Comparison of ENCODE assay signal across 19 cellular contexts in the genomic region with DNA sequence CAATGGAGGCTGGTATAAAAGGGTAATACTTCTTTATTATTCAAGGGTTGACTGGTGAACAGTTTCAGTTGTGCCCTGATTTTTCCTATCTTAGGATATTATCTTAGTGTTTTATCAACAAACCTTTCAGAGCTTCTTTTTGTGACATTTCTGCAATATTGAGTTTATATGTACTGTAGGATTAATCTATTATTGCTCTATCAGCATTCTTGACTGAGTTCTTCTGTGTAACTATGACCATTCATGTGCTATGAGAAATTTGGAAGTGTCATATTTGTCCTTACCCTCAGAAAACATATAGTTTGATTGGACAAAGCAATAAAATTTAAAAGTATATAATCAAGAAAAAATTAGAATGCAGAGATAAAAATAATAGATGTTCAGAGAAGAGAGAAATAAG. TPM values are rescaled to one million over a fixed set of nuclear protein-coding genes. Genes with fewer than 3 reads are reported as not detected.
DNase-seq lines count a peak whose midpoint lies in the region; ATAC-seq, FAIRE-seq and TF ChIP-seq lines count a peak whose summit lies in the region.
"Had no signal": no experiment of that assay in that cellular context is flagged by ENCODE, and none has a peak within 500 bp of the region (broad histone marks: within the 10 kb centered on the region; RNA-seq: fewer than 3 reads in every experiment).

No MANE protein-coding gene starts in this region.

- H2AFZ ChIP-seq in SK-N-SH (ENCODE audit: low read depth) (0 out of 2 replicates have a peak overlapping the region, but pooled peaks have one; percentile 25), K562 (ENCODE audit: low read depth, low read length) (no peak overlapping the region)

- in situ Hi-C loops in K562 (cut with MboI), result no loop called here

- FAIRE-seq in K562 (lab: Jason Lieb, UNC), result no peak
- FAIRE-seq: GM12878, H1 had no signal

- no peaks in the 10 kb centered on the region for H3K27me3 ChIP-seq in SK-N-SH (ENCODE audit: insufficient read depth)
- H3K27me3 ChIP-seq in K562 (ENCODE audit: control insufficient read depth in 2 of 2, insufficient read depth in 2 of 2, low read length in 2 of 2), result peaks cover 2 to 12% of the 10 kb centered on the region in 2 experiments; a peak in 2 of 5 replicates
- H3K27me3 ChIP-seq: BLaER1 had no signal

- CTCF ChIA-PET in SK-N-SH (lab: Yijun Ruan, JAX) (no interaction called here), K562 (lab: Yijun Ruan, JAX; ENCODE audit: low intra/inter-chr PET ratio) (interaction anchor here (0.6 kb wide), 1 partner anchor 140 kb away, joined by 7 read pairs; no protein-coding TSS in a partner anchor)
- CTCF ChIA-PET in activated naive CD4-positive, alpha-beta T cell treated with anti-CD3 and anti-CD28 coated beads for 36 hours (lab: Charles Lee), result no interaction called here

- TF ChIP-seq EP300 in SK-N-SH (IDR thresholded peaks at IDR 0.05; ENCODE audit: borderline replicate concordance in 1 of 2, low read depth in 1 of 2, low read length in 1 of 2) (no peak), K562 (IDR thresholded peaks at IDR 0.05; ENCODE audit: low read length) (no peak)

- H3K4me1 ChIP-seq in SK-N-SH (ENCODE audit: control insufficient read depth in 1 of 2, insufficient read depth in 2 of 2, low read depth in 1 of 2, low read length in 1 of 2) (no peaks in the 10 kb centered on the region), K562 (replicated peaks in 1 of 2; ENCODE audit: control insufficient read depth in 2 of 2, insufficient read depth in 2 of 2, low read length in 2 of 2) (no peaks in the 10 kb centered on the region; a peak in 1 of 5 replicates)
- H3K4me1 ChIP-seq: BLaER1 had no signal

- H3F3A ChIP-seq in SK-N-SH (replicated peaks; ENCODE audit: insufficient read depth), result no peaks in the 10 kb centered on the region

- H3K9me3 Mint-ChIP-seq in natural killer cell, result no peaks in the 10 kb centered on the region
- H3K9me3 Mint-ChIP-seq in activated naive CD4-positive, alpha-beta T cell treated with anti-CD3 and anti-CD28 coated beads for 36 hours, result no peaks in the 10 kb centered on the region
- H3K9me3 Mint-ChIP-seq: CD8-positive, alpha-beta T cell; H9 had no signal

- no peak for TF ChIP-seq CTCF in SK-N-SH (IDR thresholded peaks at IDR 0.05)
- no peak for TF ChIP-seq CTCF in K562 (IDR thresholded peaks at IDR 0.05 in 2 of 3, conservative IDR thresholded peaks at IDR 0.05 in 1 of 3; ENCODE audit: insufficient read depth in 2 of 3, low read depth in 1 of 3, low read length in 3 of 3)
- no peak for TF ChIP-seq CTCF in natural killer cell (IDR thresholded peaks at IDR 0.05)

- DNase-seq in SK-N-SH (no peak), K562 (ENCODE audit: extremely low read depth in 1 of 4, low spot score in 3 of 4) (no peak), natural killer cell (no peak), cerebellum (ENCODE audit: low spot score) (no peak)
- DNase-seq in activated naive CD4-positive, alpha-beta T cell treated with anti-CD3 and anti-CD28 coated beads for 36 hours, result no peak
- DNase-seq: CD8-positive, alpha-beta T cell; COR-L47; DMS 273 treated with DMSO at 0.1 percent for 48 hours; DMS53; DND-41; EL; H9 had no signal

- H3K4me3 ChIP-seq in SK-N-SH (ENCODE audit: low read depth in 2 of 2, low read length in 1 of 2) (no peak overlapping the region), K562 (no peak overlapping the region)
- H3K4me3 ChIP-seq: BLaER1, GM12878 had no signal

- intact Hi-C loops in K562 (cut with micrococcal nuclease), result no loop called here
- intact Hi-C loops in natural killer cell (cut with micrococcal nuclease), result loop anchor here (2.0 kb wide), 1 partner anchor 25 kb away; no protein-coding TSS in a partner anchor
- intact Hi-C loops in activated naive CD4-positive, alpha-beta T cell treated with anti-CD3 and anti-CD28 coated beads for 36 hours (cut with micrococcal nuclease), result no loop called here

- peak overlapping the region; percentile 81 for H3K4me3 Mint-ChIP-seq in natural killer cell
- no peak overlapping the region for H3K4me3 Mint-ChIP-seq in activated naive CD4-positive, alpha-beta T cell treated with anti-CD3 and anti-CD28 coated beads for 36 hours
- H3K4me3 Mint-ChIP-seq: H9 had no signal

- no peaks in the 10 kb centered on the region for H3K27me3 Mint-ChIP-seq in natural killer cell (ENCODE audit: low read depth in 2 of 2)
- H3K27me3 Mint-ChIP-seq in activated naive CD4-positive, alpha-beta T cell treated with anti-CD3 and anti-CD28 coated beads for 36 hours (ENCODE audit: low read depth), result no peaks in the 10 kb centered on the region

- no peak overlapping the region for H3K4me2 ChIP-seq in SK-N-SH
- H3K4me2 ChIP-seq in K562 (ENCODE audit: insufficient read depth, low read length), result no peak overlapping the region
- H3K4me2 ChIP-seq: BLaER1 had no signal

- H3K79me2 ChIP-seq in SK-N-SH (ENCODE audit: insufficient read depth), result no peaks in the 10 kb centered on the region
- no peaks in the 10 kb centered on the region for H3K79me2 ChIP-seq in K562 (ENCODE audit: control insufficient read depth, insufficient read depth, low read length)

- no peaks in the 10 kb centered on the region for H3K36me3 ChIP-seq in SK-N-SH (replicated peaks in 1 of 2; ENCODE audit: control insufficient read depth in 1 of 2, insufficient read depth in 2 of 2, low read length in 1 of 2)
- H3K36me3 ChIP-seq in K562 (ENCODE audit: control insufficient read depth, insufficient read depth, low read length), result no peaks in the 10 kb centered on the region
- H3K36me3 ChIP-seq: BLaER1 had no signal

- peak overlapping the region in 1 of 2 donors; percentile 86 for H3K27ac Mint-ChIP-seq in natural killer cell
- H3K27ac Mint-ChIP-seq in activated naive CD4-positive, alpha-beta T cell treated with anti-CD3 and anti-CD28 coated beads for 36 hours, result no peak overlapping the region
- H3K27ac Mint-ChIP-seq: CD8-positive, alpha-beta T cell; H9 had no signal

- POLR2A ChIA-PET in SK-N-SH (lab: Yijun Ruan, JAX), result no interaction called here
- POLR2A ChIA-PET in K562 (lab: Yijun Ruan, JAX), result no interaction called here

- H3K9me1 ChIP-seq in K562 (ENCODE audit: control insufficient read depth, insufficient read depth, low read length), result no peaks in the 10 kb centered on the region

- H3K36me3 Mint-ChIP-seq in natural killer cell, result no peaks in the 10 kb centered on the region
- no peaks in the 10 kb centered on the region for H3K36me3 Mint-ChIP-seq in activated naive CD4-positive, alpha-beta T cell treated with anti-CD3 and anti-CD28 coated beads for 36 hours (ENCODE audit: low read depth)
- H3K36me3 Mint-ChIP-seq: CD8-positive, alpha-beta T cell had no signal

- H4K20me1 ChIP-seq in SK-N-SH (ENCODE audit: insufficient read depth) (no peaks in the 10 kb centered on the region), K562 (replicated peaks; ENCODE audit: control insufficient read depth, insufficient read depth, low read length) (no peaks in the 10 kb centered on the region)
- H4K20me1 ChIP-seq: BLaER1 had no signal

- H3K27ac ChIP-seq in SK-N-SH (ENCODE audit: low read depth in 2 of 2, low read length in 1 of 2) (no peak overlapping the region), K562 (ENCODE audit: extremely low read depth, low read depth, low read length) (no peak overlapping the region)
- H3K27ac ChIP-seq: 22Rv1, BLaER1, HL-60 had no signal

- BruUV-seq in K562 (replicated peaks; lab: Mats Ljungman, UMichigan), result no TSS peak

- H3K9ac ChIP-seq in SK-N-SH, result no peak overlapping the region
- H3K9ac ChIP-seq in K562 (ENCODE audit: insufficient read depth in 1 of 2, low read depth in 2 of 2, low read length in 2 of 2), result no peak overlapping the region
- H3K9ac ChIP-seq: BLaER1 had no signal

- no peak for TF ChIP-seq POLR2A in K562 (conservative IDR thresholded peaks at IDR 0.05)

- H3K9me2 ChIP-seq in SK-N-SH, result no peaks in the 10 kb centered on the region

- H3K9me3 ChIP-seq in SK-N-SH, result no peaks in the 10 kb centered on the region
- H3K9me3 ChIP-seq in K562 (replicated peaks; ENCODE audit: control insufficient read depth, insufficient read depth, low read depth, low read length), result no peaks in the 10 kb centered on the region
- H3K9me3 ChIP-seq: BLaER1 had no signal

- no peak for TF ChIP-seq RAD21 in SK-N-SH (IDR thresholded peaks at IDR 0.05; ENCODE audit: low read length)
- TF ChIP-seq RAD21 in K562 (CRISPR knock-in tag; conservative IDR thresholded peaks at IDR 0.05 in 1 of 2, IDR thresholded peaks at IDR 0.05 in 1 of 2), result no peak

- peaks cover 6 to 8% of the 10 kb centered on the region in 2 donors for H3K4me1 Mint-ChIP-seq in natural killer cell
- peaks cover 8% of the 10 kb centered on the region for H3K4me1 Mint-ChIP-seq in activated naive CD4-positive, alpha-beta T cell treated with anti-CD3 and anti-CD28 coated beads for 36 hours (ENCODE audit: low read depth)
- H3K4me1 Mint-ChIP-seq: H9 had no signal

- ATAC-seq in SK-N-SH treated with all-trans-retinoic acid at 6 μM for 48 hours, result no peak
- ATAC-seq in K562, result no peak
- no peak for ATAC-seq in natural killer cell
- no peak for ATAC-seq in HG03159 (IDR thresholded peaks at IDR 0.05; ENCODE audit: unreplicated experiment)
- ATAC-seq: CD8-positive, alpha-beta T cell had no signal

RNA-seq across cellular contexts. Expression of gene MRPS6, which starts 25.5 kb away (rescaled TPM):
- polyA plus RNA-seq in SK-N-SH (2012; rRNA removed) (26.8 and 69.2 TPM in 2 replicates), K562 (2011; rRNA removed) (37.8 and 39.8 TPM in 2 replicates), K562 (2014; fragmentation: Illumina TruSeq; extraction: Trizol) (68.2 and 72.0 TPM in 2 replicates), K562 (2014; fragmentation: Nextera tagmentation; extraction: Ambion mirVana) (10 to 100 TPM; 31.5 to 39.3 TPM), K562 (2014; rRNA removed) (51.9 and 55.0 TPM in 2 replicates)
- polyA plus RNA-seq in SK-N-SH (2012; cell fraction: cytosol; rRNA removed), result 69.5 and 89.7 TPM in 2 replicates
- 37.7 and 46.6 TPM in 2 replicates for polyA plus RNA-seq in SK-N-SH (2012; cell fraction: nucleus; rRNA removed)
- 32.3 and 65.6 TPM in 2 replicates for total RNA-seq in K562 (2011; cell fraction: chromatin; rRNA removed; ENCODE audit: low replicate concordance)
- total RNA-seq in K562 (2011; cell fraction: nucleolus; rRNA removed), result 16.3 and 20.5 TPM in 2 replicates
- 51.1 and 85.3 TPM in 2 replicates for total RNA-seq in K562 (2011; cell fraction: nucleoplasm; rRNA removed)
- total RNA-seq in K562 (2014; rRNA removed) (24.6 and 27.7 TPM in 2 replicates), K562 (2014; rRNA removed; fragmentation: Illumina TruSeq; extraction: Trizol) (32.3 and 41.3 TPM in 2 replicates), K562 (2015; rRNA removed; fragmentation: Illumina TruSeq; extraction: Trizol) (26.1 and 27.0 TPM in 2 replicates), K562 (2021) (61.6 and 67.6 TPM in 2 replicates), natural killer cell (10 to 100 TPM; 42.7 to 54.5 (median 44.3) TPM), cerebellum (21.9 TPM)
- 32.8 and 39.1 TPM in 2 replicates for polyA plus RNA-seq in K562 (2011; cell fraction: cytosol; rRNA removed)
- polyA plus RNA-seq in K562 (2011; cell fraction: nucleus; rRNA removed), result 51.4 and 65.2 TPM in 2 replicates
- polyA plus RNA-seq in K562 (2012), result 60.8 and 80.0 TPM in 2 replicates
- polyA minus RNA-seq in K562 (2011; rRNA and poly(A)+ RNA removed), result 26.4 and 29.9 TPM in 2 replicates
- 15.9 and 17.2 TPM in 2 replicates for polyA minus RNA-seq in K562 (2011; cell fraction: cytosol; rRNA and poly(A)+ RNA removed)
- 36.5 and 42.4 TPM in 2 replicates for polyA minus RNA-seq in K562 (2011; cell fraction: nucleus; rRNA and poly(A)+ RNA removed)
- 10 to 100 TPM; 78.9 to 80.0 TPM for total RNA-seq in activated naive CD4-positive, alpha-beta T cell treated with anti-CD3 and anti-CD28 coated beads for 36 hours

RNA-seq across cellular contexts. Expression of gene SLC5A3, which starts 25.5 kb away (rescaled TPM):
- polyA plus RNA-seq in SK-N-SH (2012; rRNA removed) (3.0 and 3.2 TPM in 2 replicates), K562 (2011; rRNA removed) (19.4 and 20.6 TPM in 2 replicates), K562 (2014; fragmentation: Illumina TruSeq; extraction: Trizol) (6.7 and 9.0 TPM in 2 replicates), K562 (2014; fragmentation: Nextera tagmentation; extraction: Ambion mirVana) (1 to 10 TPM; 2.9 to 3.4 TPM), K562 (2014; rRNA removed) (5.4 and 7.1 TPM in 2 replicates)
- polyA plus RNA-seq in SK-N-SH (2012; cell fraction: cytosol; rRNA removed), result 4.1 TPM in 2 replicates
- polyA plus RNA-seq in SK-N-SH (2012; cell fraction: nucleus; rRNA removed), result 2.9 and 6.9 TPM in 2 replicates
- total RNA-seq in K562 (2011; cell fraction: chromatin; rRNA removed; ENCODE audit: low replicate concordance), result 44.3 and 119 TPM in 2 replicates
- total RNA-seq in K562 (2011; cell fraction: nucleolus; rRNA removed), result 25.8 and 32.5 TPM in 2 replicates
- 67.2 and 119 TPM in 2 replicates for total RNA-seq in K562 (2011; cell fraction: nucleoplasm; rRNA removed)
- total RNA-seq in K562 (2014; rRNA removed) (6.9 and 7.6 TPM in 2 replicates), K562 (2014; rRNA removed; fragmentation: Illumina TruSeq; extraction: Trizol) (16.7 TPM in 2 replicates), K562 (2015; rRNA removed; fragmentation: Illumina TruSeq; extraction: Trizol) (16.4 and 17.2 TPM in 2 replicates), K562 (2021) (12.1 and 13.6 TPM in 2 replicates), natural killer cell (10 to 100 TPM; 14.5 to 25.1 (median 17.9) TPM), cerebellum (67.6 TPM)
- polyA plus RNA-seq in K562 (2011; cell fraction: cytosol; rRNA removed), result 3.6 and 12.2 TPM in 2 replicates
- polyA plus RNA-seq in K562 (2011; cell fraction: nucleus; rRNA removed), result 30.2 and 47.9 TPM in 2 replicates
- 6.1 and 7.8 TPM in 2 replicates for polyA plus RNA-seq in K562 (2012)
- 58.5 and 67.8 TPM in 2 replicates for polyA minus RNA-seq in K562 (2011; rRNA and poly(A)+ RNA removed)
- 23.0 and 26.3 TPM in 2 replicates for polyA minus RNA-seq in K562 (2011; cell fraction: cytosol; rRNA and poly(A)+ RNA removed)
- polyA minus RNA-seq in K562 (2011; cell fraction: nucleus; rRNA and poly(A)+ RNA removed), result 61.1 and 106 TPM in 2 replicates
- total RNA-seq in activated naive CD4-positive, alpha-beta T cell treated with anti-CD3 and anti-CD28 coated beads for 36 hours, result 10 to 100 TPM; 21.2 to 21.7 TPM
